ENCODE assay signal across 16 cellular contexts in the genomic region with DNA sequence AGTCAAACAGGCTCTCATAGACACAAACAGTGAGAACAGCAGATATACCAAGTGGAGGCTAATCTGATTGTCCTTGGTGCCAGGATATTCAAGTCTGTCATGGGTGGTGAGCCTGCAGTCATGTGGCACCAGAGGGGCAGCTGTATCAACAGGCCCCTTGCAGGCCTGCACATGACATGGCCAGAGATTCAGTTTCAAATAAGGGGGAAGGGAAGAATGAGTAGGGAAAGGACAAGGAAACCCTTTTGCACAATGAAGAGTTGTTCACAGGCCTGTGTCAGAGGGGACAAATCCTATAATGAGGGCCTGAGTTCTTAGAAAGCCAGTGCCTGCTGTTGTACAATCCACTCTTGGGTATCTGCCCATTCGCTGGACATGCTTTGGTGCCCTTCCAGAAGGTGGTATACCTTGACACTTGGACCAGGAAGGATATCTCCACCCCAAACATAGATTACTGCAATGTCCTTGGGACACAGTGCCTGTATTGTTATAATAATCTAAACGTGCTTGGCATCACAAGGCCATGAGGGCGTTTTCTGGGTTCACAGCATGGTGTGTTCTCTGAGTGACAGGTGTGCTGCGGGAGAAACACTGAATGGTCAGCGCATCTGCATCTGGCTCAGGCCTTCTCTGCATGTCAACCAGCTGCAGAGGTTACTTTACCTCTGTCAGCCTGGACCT. TPM values are rescaled to one million over a fixed set of nuclear protein-coding genes. Genes with fewer than 3 reads are reported as not detected.
DNase-seq lines count a peak whose midpoint lies in the region; ATAC-seq and TF ChIP-seq lines count a peak whose summit lies in the region.
"Had no signal": no experiment of that assay in that cellular context is flagged by ENCODE, and none has a peak within 500 bp of the region (broad histone marks: within the 10 kb centered on the region; RNA-seq: fewer than 3 reads in every experiment).

No MANE protein-coding gene starts in this region.

- DNase-seq in Caki2 (ENCODE audit: low read depth) (peak; percentile 30), NCI-H510A (lab: John Stamatoyannopoulos, UW) (peak; percentile 48), esophagus muscularis mucosa (ENCODE audit: extremely low spot score) (peak; percentile 39), osteocyte (ENCODE audit: extremely low spot score, unreplicated experiment) (peak; percentile 21), GM10266 (ENCODE audit: extremely low spot score) (no peak), left ventricle myocardium inferior (no peak), HuH-7.5 (ENCODE audit: low spot score) (no peak)
- DNase-seq: activated CD4-positive, alpha-beta T cell treated with anti-CD3 and anti-CD28 coated beads, Interleukin-2, amount 10 ng/mL, durations not matched to agents 24 days and 14 days; AML-193; effector CD4-positive, alpha-beta T cell; foreskin keratinocyte; NCI-H2171 had no signal

- no peak overlapping the region for H3K4me3 Mint-ChIP-seq in osteocyte (ENCODE audit: unreplicated experiment)
- H3K4me3 Mint-ChIP-seq: activated CD4-positive, alpha-beta T cell treated with anti-CD3 and anti-CD28 coated beads, Interleukin-2, amount 10 ng/mL, durations not matched to agents 24 days and 14 days; activated T-helper 1 cell treated with anti-CD3 and anti-CD28 coated beads, Interleukin-12 subunit alpha, Interleukin-12 subunit beta, Interleukin-2, Interleukin-4 antibody, amounts not matched to agents 30 ng/mL and 10 ng/mL and 1 ng/mL, durations not matched to agents 14 hours and 24 hours and 36 hours; T-helper 1 cell treated with Interleukin-12 subunit alpha and Interleukin-12 subunit beta and Interleukin-4 antibody, amounts not matched to agents 30 μg/mL and 1 μg/mL, for 36 hours had no signal

- H3K27me3 Mint-ChIP-seq in osteocyte (ENCODE audit: unreplicated experiment) = no peaks in the 10 kb centered on the region

- H3K27ac Mint-ChIP-seq in osteocyte (ENCODE audit: unreplicated experiment) = peak overlapping the region; percentile 55
- H3K27ac Mint-ChIP-seq: activated CD4-positive, alpha-beta T cell treated with anti-CD3 and anti-CD28 coated beads, Interleukin-2, amount 10 ng/mL, durations not matched to agents 24 days and 14 days; activated T-helper 1 cell treated with anti-CD3 and anti-CD28 coated beads, Interleukin-12 subunit alpha, Interleukin-12 subunit beta, Interleukin-2, Interleukin-4 antibody, amounts not matched to agents 30 ng/mL and 10 ng/mL and 1 ng/mL, durations not matched to agents 14 hours and 24 hours and 36 hours; T-helper 1 cell treated with Interleukin-12 subunit alpha and Interleukin-12 subunit beta and Interleukin-4 antibody, amounts not matched to agents 30 μg/mL and 1 μg/mL, for 36 hours had no signal

- H3K4me3 ChIP-seq in esophagus muscularis mucosa (no peak overlapping the region), left ventricle myocardium inferior (no peak overlapping the region)

- H3K27ac ChIP-seq in esophagus muscularis mucosa (replicated peaks in 1 of 4) = no peak overlapping the region
- H3K27ac ChIP-seq in left ventricle myocardium inferior (replicated peaks) = no peak overlapping the region
- H3K27ac ChIP-seq: foreskin keratinocyte had no signal

- no peak for TF ChIP-seq CTCF in esophagus muscularis mucosa (IDR thresholded peaks at IDR 0.05)
- no peak for TF ChIP-seq CTCF in osteocyte (IDR thresholded peaks at IDR 0.05)
- no peak for TF ChIP-seq CTCF in GM10266 (IDR thresholded peaks at IDR 0.05; ENCODE audit: control insufficient read depth, insufficient read depth, low read depth, missing control alignments)
- no peak for TF ChIP-seq CTCF in left ventricle myocardium inferior (IDR thresholded peaks at IDR 0.05; ENCODE audit: borderline replicate concordance)

- H3K36me3 ChIP-seq in esophagus muscularis mucosa = no peaks in the 10 kb centered on the region
- H3K36me3 ChIP-seq in left ventricle myocardium inferior = no peaks in the 10 kb centered on the region

- peaks cover 5% of the 10 kb centered on the region for H3K36me3 Mint-ChIP-seq in osteocyte (ENCODE audit: unreplicated experiment)

- H3K4me1 ChIP-seq in esophagus muscularis mucosa (peaks cover 4 to 15% (median 14%) of the 10 kb centered on the region in 4 donors), left ventricle myocardium inferior (peaks cover 15% of the 10 kb centered on the region)

- H3K27me3 ChIP-seq in esophagus muscularis mucosa (peaks cover 0 to 38% (median 5%) of the 10 kb centered on the region in 4 donors), left ventricle myocardium inferior (ENCODE audit: low read depth) (peaks cover 57% of the 10 kb centered on the region)
- H3K27me3 ChIP-seq: foreskin keratinocyte had no signal

- 87% methylated on average over 5 of the region's 5 CpGs for WGBS in esophagus muscularis mucosa

- no peaks in the 10 kb centered on the region for H3K9me3 Mint-ChIP-seq in osteocyte (ENCODE audit: unreplicated experiment)
- H3K9me3 Mint-ChIP-seq: activated CD4-positive, alpha-beta T cell treated with anti-CD3 and anti-CD28 coated beads, Interleukin-2, amount 10 ng/mL, durations not matched to agents 24 days and 14 days; activated T-helper 1 cell treated with anti-CD3 and anti-CD28 coated beads, Interleukin-12 subunit alpha, Interleukin-12 subunit beta, Interleukin-2, Interleukin-4 antibody, amounts not matched to agents 30 ng/mL and 10 ng/mL and 1 ng/mL, durations not matched to agents 14 hours and 24 hours and 36 hours; T-helper 1 cell treated with Interleukin-12 subunit alpha and Interleukin-12 subunit beta and Interleukin-4 antibody, amounts not matched to agents 30 μg/mL and 1 μg/mL, for 36 hours had no signal

- H3K9me3 ChIP-seq in esophagus muscularis mucosa (peaks cover 0 to 7% (median 0%) of the 10 kb centered on the region in 4 donors), left ventricle myocardium inferior (replicated peaks) (peaks cover 6% of the 10 kb centered on the region)

- TF ChIP-seq POLR2A in esophagus muscularis mucosa (IDR thresholded peaks at IDR 0.05; ENCODE audit: low read depth) = no peak

- H3K4me1 Mint-ChIP-seq in osteocyte (ENCODE audit: unreplicated experiment) = peaks cover 80% of the 10 kb centered on the region

- in situ Hi-C loops in Caki2 (cut with HindIII; ENCODE audit: low pct_unique_long_range_greater_than_20kb, low sequenced_read_pairs) = no loop called here

- no peak for TF ChIP-seq EP300 in esophagus muscularis mucosa (IDR thresholded peaks at IDR 0.05)

- intact Hi-C loops in esophagus muscularis mucosa (cut with DNase I) (no loop called here), left ventricle myocardium inferior (cut with micrococcal nuclease) (no loop called here)

- no peak for ATAC-seq in HG03196 (IDR thresholded peaks at IDR 0.05; ENCODE audit: unreplicated experiment)

RNA-seq across cellular contexts. Expression of a gene that starts 1.9 kb away (rescaled TPM):
- total RNA-seq in Caki2 (2014; rRNA removed; shearing (Covaris generic); ENCODE audit: low replicate concordance) = 1.6 and 3.5 TPM in 2 replicates
- total RNA-seq in esophagus muscularis mucosa (not detected), osteocyte (31.8 and 38.1 TPM in 2 replicates), left ventricle myocardium inferior (not detected)
- total RNA-seq: activated CD4-positive, alpha-beta T cell treated with anti-CD3 and anti-CD28 coated beads, Interleukin-2, amount 10 ng/mL, durations not matched to agents 24 days and 14 days; activated T-helper 1 cell treated with anti-CD3 and anti-CD28 coated beads, Interleukin-12 subunit alpha, Interleukin-12 subunit beta, Interleukin-2, Interleukin-4 antibody, amounts not matched to agents 30 ng/mL and 10 ng/mL and 1 ng/mL, durations not matched to agents 14 hours and 24 hours and 36 hours had no signal

RNA-seq across cellular contexts. Expression of a gene that starts 54.5 kb away (rescaled TPM):
- total RNA-seq in Caki2 (2014; rRNA removed; shearing (Covaris generic); ENCODE audit: low replicate concordance) = not detected in 2 replicates
- total RNA-seq in esophagus muscularis mucosa (not detected), osteocyte (not detected in 2 replicates), left ventricle myocardium inferior (not detected)
- total RNA-seq: activated CD4-positive, alpha-beta T cell treated with anti-CD3 and anti-CD28 coated beads, Interleukin-2, amount 10 ng/mL, durations not matched to agents 24 days and 14 days; activated T-helper 1 cell treated with anti-CD3 and anti-CD28 coated beads, Interleukin-12 subunit alpha, Interleukin-12 subunit beta, Interleukin-2, Interleukin-4 antibody, amounts not matched to agents 30 ng/mL and 10 ng/mL and 1 ng/mL, durations not matched to agents 14 hours and 24 hours and 36 hours; astrocyte; foreskin keratinocyte had no signal

Comparison
In these comparisons a context has a peak if more than half of its experiments do, and no peak if none do; other contexts are left out.
1. DNase-seq: peak in Caki2 (single experiment), NCI-H510A (single experiment), esophagus muscularis mucosa (single experiment) and osteocyte (single experiment); none in GM10266 (single experiment), left ventricle myocardium inferior (single experiment) and HuH-7.5 (single experiment).